Comparison of ENCODE assay signal across 24 cellular contexts in genomic region chr2:112910219-112910618, GRCh38. TPM values are rescaled to one million over a fixed set of nuclear protein-coding genes. Genes with fewer than 3 reads are reported as not detected.
DNase-seq lines count a peak whose midpoint lies in the region; ATAC-seq and TF ChIP-seq lines count a peak whose summit lies in the region.
"Had no signal": no experiment of that assay in that cellular context is flagged by ENCODE, and none has a peak within 500 bp of the region (broad histone marks: within the 10 kb centered on the region; RNA-seq: fewer than 3 reads in every experiment).

No MANE protein-coding gene starts in this region.

- H3K27ac Mint-ChIP-seq in glutamatergic neuron (ENCODE audit: unreplicated experiment) (no peak overlapping the region), progenitor cell of endocrine pancreas (no peak overlapping the region)
- no peak overlapping the region for H3K27ac Mint-ChIP-seq in CD8-positive, alpha-beta T cell
- H3K27ac Mint-ChIP-seq: CD4-positive, CD25-positive, alpha-beta regulatory T cell; T-cell had no signal

- peak overlapping the region; percentile 65 for H3K4me3 Mint-ChIP-seq in glutamatergic neuron (ENCODE audit: unreplicated experiment)
- no peak overlapping the region for H3K4me3 Mint-ChIP-seq in CD8-positive, alpha-beta T cell
- no peak overlapping the region for H3K4me3 Mint-ChIP-seq in progenitor cell of endocrine pancreas (ENCODE audit: low read depth)
- H3K4me3 Mint-ChIP-seq: CD4-positive, CD25-positive, alpha-beta regulatory T cell; T-cell had no signal

- CTCF ChIA-PET in CD8-positive, alpha-beta T cell (lab: Charles Lee), result interaction anchor here (1.3 kb wide), 1 partner anchor 31 kb away, joined by 3 read pairs; no protein-coding TSS in a partner anchor

- DNase-seq in DMS53 (lab: John Stamatoyannopoulos, UW) (peak; percentile 33), M059J (ENCODE audit: low read depth) (peak; percentile 5), NCI-H2081 treated with DMSO at 0.1 percent for 48 hours (lab: John Stamatoyannopoulos, UW) (peak; percentile 60), glutamatergic neuron (no peak), lower lobe of right lung (no peak), progenitor cell of endocrine pancreas (ENCODE audit: low spot score, unreplicated experiment) (no peak), BE2C (no peak)
- DNase-seq in CD8-positive, alpha-beta T cell, result no peak
- DNase-seq: Calu3, DMS79 treated with DMSO at 0.1 percent for 48 hours, GM23248, KG1, NCI-H1417 treated with DMSO at 0.1 percent for 48 hours, NCI-H446 treated with DMSO at 0.1 percent for 48 hours, NCI-H526 treated with DMSO at 0.1 percent for 48 hours, Peyer's patch, T-cell, T-helper 9 cell had no signal

- TF ChIP-seq CTCF in glutamatergic neuron (IDR thresholded peaks at IDR 0.05; ENCODE audit: partially characterized antibody, unreplicated experiment), result no peak
- no peak for TF ChIP-seq CTCF in CD8-positive, alpha-beta T cell (IDR thresholded peaks at IDR 0.05)
- no peak for TF ChIP-seq CTCF in lower lobe of right lung (IDR thresholded peaks at IDR 0.05)
- no peak for TF ChIP-seq CTCF in progenitor cell of endocrine pancreas (IDR thresholded peaks at IDR 0.05; ENCODE audit: unreplicated experiment)
- TF ChIP-seq CTCF in BE2C (IDR thresholded peaks at IDR 0.05; ENCODE audit: low read depth, low read length), result no peak

- no peak overlapping the region for H3K4me3 ChIP-seq in CD8-positive, alpha-beta T cell (ENCODE audit: low read depth, low read length)
- H3K4me3 ChIP-seq in lower lobe of right lung, result no peak overlapping the region
- H3K4me3 ChIP-seq in BE2C (ENCODE audit: low read depth, low read length), result no peak overlapping the region
- H3K4me3 ChIP-seq: GM12878, GM23248, HAP-1, Peyer's patch had no signal

- H3K36me3 Mint-ChIP-seq in glutamatergic neuron (ENCODE audit: unreplicated experiment), result peaks cover 5% of the 10 kb centered on the region
- no peaks in the 10 kb centered on the region for H3K36me3 Mint-ChIP-seq in CD8-positive, alpha-beta T cell
- no peaks in the 10 kb centered on the region for H3K36me3 Mint-ChIP-seq in progenitor cell of endocrine pancreas (ENCODE audit: insufficient read depth)
- H3K36me3 Mint-ChIP-seq: CD4-positive, CD25-positive, alpha-beta regulatory T cell had no signal

- H3K27me3 ChIP-seq in CD8-positive, alpha-beta T cell (ENCODE audit: insufficient read depth, low read length), result no peaks in the 10 kb centered on the region
- H3K27me3 ChIP-seq in lower lobe of right lung (ENCODE audit: low read depth) (no peaks in the 10 kb centered on the region), BE2C (no peaks in the 10 kb centered on the region)
- H3K27me3 ChIP-seq: Peyer's patch had no signal

- intact Hi-C loops in CD8-positive, alpha-beta T cell (cut with DNase I, micrococcal nuclease), result no loop called here
- intact Hi-C loops in lower lobe of right lung (cut with DNase I), result no loop called here

- H3K36me3 ChIP-seq in CD8-positive, alpha-beta T cell (ENCODE audit: insufficient read depth, low read length), result no peaks in the 10 kb centered on the region
- H3K36me3 ChIP-seq in lower lobe of right lung (no peaks in the 10 kb centered on the region), BE2C (no peaks in the 10 kb centered on the region)
- H3K36me3 ChIP-seq: HAP-1, Peyer's patch had no signal

- ATAC-seq in CD8-positive, alpha-beta T cell, result no peak
- no peak for ATAC-seq in lower lobe of right lung
- ATAC-seq: GM12878, T-cell had no signal

- H3K27ac ChIP-seq in CD8-positive, alpha-beta T cell (ENCODE audit: low read depth, low read length), result no peak overlapping the region
- no peak overlapping the region for H3K27ac ChIP-seq in lower lobe of right lung
- H3K27ac ChIP-seq: GM23248, Peyer's patch had no signal

- POLR2A ChIA-PET in CD8-positive, alpha-beta T cell (lab: Charles Lee), result no interaction called here

- peaks cover 5% of the 10 kb centered on the region for H3K27me3 Mint-ChIP-seq in glutamatergic neuron (ENCODE audit: unreplicated experiment)
- no peaks in the 10 kb centered on the region for H3K27me3 Mint-ChIP-seq in CD8-positive, alpha-beta T cell (ENCODE audit: low read depth)
- no peaks in the 10 kb centered on the region for H3K27me3 Mint-ChIP-seq in progenitor cell of endocrine pancreas
- H3K27me3 Mint-ChIP-seq: CD4-positive, CD25-positive, alpha-beta regulatory T cell had no signal

- H3K4me1 ChIP-seq in CD8-positive, alpha-beta T cell (ENCODE audit: insufficient read depth, low read length), result peaks cover 8% of the 10 kb centered on the region
- H3K4me1 ChIP-seq in lower lobe of right lung, result no peaks in the 10 kb centered on the region
- no peaks in the 10 kb centered on the region for H3K4me1 ChIP-seq in BE2C
- H3K4me1 ChIP-seq: HAP-1, Peyer's patch had no signal

- no peaks in the 10 kb centered on the region for H3K9me3 ChIP-seq in CD8-positive, alpha-beta T cell (ENCODE audit: low read length)
- H3K9me3 ChIP-seq in lower lobe of right lung (no peaks in the 10 kb centered on the region), BE2C (no peaks in the 10 kb centered on the region)
- H3K9me3 ChIP-seq: HAP-1, Peyer's patch had no signal

- H3K9me3 Mint-ChIP-seq in glutamatergic neuron (ENCODE audit: unreplicated experiment) (no peaks in the 10 kb centered on the region), progenitor cell of endocrine pancreas (ENCODE audit: low read depth) (peaks cover 3% of the 10 kb centered on the region)
- no peaks in the 10 kb centered on the region for H3K9me3 Mint-ChIP-seq in CD8-positive, alpha-beta T cell
- H3K9me3 Mint-ChIP-seq: T-cell had no signal

- peaks cover 14% of the 10 kb centered on the region for H3K4me1 Mint-ChIP-seq in glutamatergic neuron (ENCODE audit: low read depth, unreplicated experiment)
- peaks cover 8% of the 10 kb centered on the region for H3K4me1 Mint-ChIP-seq in CD8-positive, alpha-beta T cell (ENCODE audit: low read depth)
- H3K4me1 Mint-ChIP-seq in progenitor cell of endocrine pancreas (ENCODE audit: low read depth), result no peaks in the 10 kb centered on the region

RNA-seq across cellular contexts. Expression of gene IL37, which starts 0.7 kb away (rescaled TPM):
- 0.30 TPM in 1 of 2 replicates, not detected in the other for total RNA-seq in M059J (2014; rRNA removed; shearing (Covaris generic))
- total RNA-seq in glutamatergic neuron (ENCODE audit: unreplicated experiment), result not detected
- not detected for total RNA-seq in CD8-positive, alpha-beta T cell
- not detected for total RNA-seq in lower lobe of right lung
- total RNA-seq in progenitor cell of endocrine pancreas, result not detected in 2 replicates
- not detected for polyA plus RNA-seq in BE2C (2012; ENCODE audit: insufficient read depth, insufficient read length, low read depth)
- total RNA-seq: A673; CD4-positive, CD25-positive, alpha-beta regulatory T cell; GM12878; GM23248; HT1080; Peyer's patch; T-cell had no signal
- polyA plus RNA-seq: BJ; CD4-positive, CD25-positive, alpha-beta regulatory T cell; GM23248 had no signal

Comparison
In these comparisons a context has a peak if more than half of its experiments do, and no peak if none do; other contexts are left out.
1. DNase-seq: peak in DMS53 (single experiment), M059J (single experiment) and NCI-H2081 treated with DMSO at 0.1 percent for 48 hours (single experiment); none in glutamatergic neuron (single experiment), CD8-positive, alpha-beta T cell (0 of 7), lower lobe of right lung (single experiment), progenitor cell of endocrine pancreas (single experiment) and BE2C (single experiment).